ENCODE assay signal across 8 cellular contexts in the genomic region with DNA sequence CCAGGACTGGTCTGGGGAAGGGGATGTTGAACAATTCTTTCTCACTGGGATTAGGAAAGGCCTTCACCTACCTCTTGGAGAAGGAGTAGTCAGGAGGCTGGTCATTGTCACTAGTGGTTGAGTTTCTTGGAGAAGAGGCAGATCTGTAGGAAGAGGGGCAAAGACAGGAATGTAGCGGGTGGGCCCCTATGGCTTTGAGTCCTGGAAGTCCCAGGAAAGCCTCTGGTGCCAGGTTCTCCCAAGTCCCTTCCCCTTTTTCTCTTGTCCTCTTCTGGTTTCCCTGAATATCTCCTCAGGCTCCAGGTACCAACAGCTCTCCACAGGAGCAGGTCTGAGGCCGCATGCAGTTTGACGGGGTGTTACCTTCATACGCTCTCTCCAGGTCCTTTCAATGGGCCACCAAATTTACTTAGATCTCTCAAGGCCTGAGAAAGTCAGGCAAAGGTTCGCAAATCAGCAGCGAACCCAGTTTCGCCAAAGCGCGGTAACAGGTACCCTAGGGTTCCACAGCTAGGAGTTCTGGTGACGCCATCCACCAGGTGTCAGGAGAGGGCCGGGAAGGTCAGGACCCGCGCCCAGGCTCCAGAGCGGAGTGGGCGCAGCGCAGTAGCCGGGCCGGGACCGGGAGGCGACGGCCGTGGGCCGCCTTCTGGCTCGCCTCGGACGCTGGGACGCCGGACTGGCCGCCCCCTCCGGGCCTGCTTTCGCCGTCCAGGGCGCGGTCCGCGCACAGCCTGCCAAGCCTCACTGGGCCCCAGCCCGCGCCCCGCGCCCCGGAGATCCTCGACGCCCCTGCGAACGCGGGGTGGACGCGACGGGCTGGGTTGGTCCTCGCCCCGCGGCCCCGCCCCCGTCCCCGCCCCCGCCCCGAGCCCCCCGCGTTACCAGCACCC. TPM values are rescaled to one million over a fixed set of nuclear protein-coding genes. Genes with fewer than 3 reads are reported as not detected.
DNase-seq lines count a peak whose midpoint lies in the region; ATAC-seq and TF ChIP-seq lines count a peak whose summit lies in the region.

No MANE protein-coding gene starts in this region.

- ATAC-seq in GM19468 (IDR thresholded peaks at IDR 0.05; ENCODE audit: extremely low read depth, unreplicated experiment) (peak; percentile 12), memory B cell (ENCODE audit: low read depth) (peak; percentile 59)

- H3K9ac ChIP-seq in BLaER1, result peak overlapping the region; percentile 75; the same call in 1 of the 2 replicates

- peaks cover 30% of the 10 kb centered on the region for H3K4me1 ChIP-seq in BLaER1

- H3K27me3 ChIP-seq in BLaER1 (0 out of 2 replicates have a peak, but pooled peaks cover 4% of the 10 kb centered on the region), dorsolateral prefrontal cortex (peaks cover 0 to 26% (median 0%) of the 10 kb centered on the region in 45 donors)

- peak overlapping the region; percentile 67 to 86 (median 85) for H3K27ac Mint-ChIP-seq in IgD-negative memory B cell
- H3K27ac Mint-ChIP-seq in memory B cell, result peak overlapping the region; percentile 80

- H3K9me3 Mint-ChIP-seq in IgD-negative memory B cell (peaks cover 0 to 4% (median 0%) of the 10 kb centered on the region in 3 donors), memory B cell (peaks cover 2% of the 10 kb centered on the region)

- H3K36me3 ChIP-seq in BLaER1, result no peaks in the 10 kb centered on the region

- intact Hi-C loops in dorsolateral prefrontal cortex (cut with DNase I), result loop anchor here in 1 of 2 donors (5.0 to 10.0 kb wide), 2 partner anchors 73 to 285 kb away; no protein-coding TSS in a partner anchor

- TF ChIP-seq CTCF in dorsolateral prefrontal cortex (IDR thresholded peaks at IDR 0.05 in 54 of 56, conservative IDR thresholded peaks at IDR 0.05 in 2 of 56; ENCODE audit: low read depth in 1 of 56, partially characterized antibody in 56 of 56), result peak in 33 of 56 donors; percentile 8 to 47 (median 23)

- peak; percentile 39 for DNase-seq in activated CD4-positive, CD25-positive, alpha-beta regulatory T cell treated with anti-CD3 and anti-CD28 coated beads, Interleukin-2, amount 50 U/mL, for 72 hours
- DNase-seq in dorsolateral prefrontal cortex (peak in 1 of 10 donors; percentile 10), memory B cell (ENCODE audit: low spot score in 2 of 2) (peak; percentile 45 to 63), putamen (ENCODE audit: low spot score) (no peak)
- peak; percentile 20 for DNase-seq in stimulated activated CD8-positive, alpha-beta memory T cell treated with anti-CD3 and anti-CD28 coated beads, Interleukin-7, amount 100 ng/mL, for 24 hours (ENCODE audit: low read depth)

- H3K4me3 ChIP-seq in BLaER1 (peak overlapping the region; percentile 74), dorsolateral prefrontal cortex (peak overlapping the region; percentile 48 to 89 (median 71))

- H3K4me3 Mint-ChIP-seq in IgD-negative memory B cell (peak overlapping the region; percentile 88 to 94 (median 89)), memory B cell (peak overlapping the region; percentile 87)

- no peaks in the 10 kb centered on the region for H4K20me1 ChIP-seq in BLaER1

- H3K4me1 Mint-ChIP-seq in IgD-negative memory B cell, result peaks cover 28 to 36% (median 33%) of the 10 kb centered on the region in 3 donors
- peaks cover 33% of the 10 kb centered on the region for H3K4me1 Mint-ChIP-seq in memory B cell

- H3K9me3 ChIP-seq in BLaER1, result no peaks in the 10 kb centered on the region

- H3K27me3 Mint-ChIP-seq in IgD-negative memory B cell (no peaks in the 10 kb centered on the region), memory B cell (no peaks in the 10 kb centered on the region)

- peak overlapping the region; percentile 97 for H3K4me2 ChIP-seq in BLaER1

- H3K36me3 Mint-ChIP-seq in IgD-negative memory B cell, result peaks cover 11% of the 10 kb centered on the region
- peaks cover 8% of the 10 kb centered on the region for H3K36me3 Mint-ChIP-seq in memory B cell

- H3K27ac ChIP-seq in BLaER1, result peak overlapping the region; percentile 42; the same call in 1 of the 2 replicates
- H3K27ac ChIP-seq in dorsolateral prefrontal cortex, result peak overlapping the region in 3 of 59 donors; percentile 9 to 55 (median 21)

RNA-seq across cellular contexts. Expression of a gene that starts 0.8 kb away (rescaled TPM):
- 82.1 TPM for polyA plus RNA-seq in IgD-negative memory B cell
- total RNA-seq in dorsolateral prefrontal cortex, result 1 to 10 TPM in 67 of 120 experiments, under 1 TPM in 34, not detected in 19; 0.23 to 3.3 (median 1.4) TPM

RNA-seq across cellular contexts. Expression of a gene that starts 30.8 kb away (rescaled TPM):
- polyA plus RNA-seq in IgD-negative memory B cell, result 1,104 TPM
- total RNA-seq in dorsolateral prefrontal cortex, result 100 to 1,000 TPM in 119 of 120 experiments, 10 to 100 TPM in 1; 91.8 to 231 (median 151) TPM

RNA-seq across cellular contexts. Expression of a gene that starts 51.6 kb away (rescaled TPM):
- polyA plus RNA-seq in IgD-negative memory B cell, result 3.2 TPM
- 100 to 1,000 TPM in 9 of 120 experiments, 10 to 100 TPM in 111; 55.9 to 145 (median 76.9) TPM for total RNA-seq in dorsolateral prefrontal cortex

RNA-seq across cellular contexts. Expression of a gene that starts 54.6 kb away (rescaled TPM):
- 93.8 TPM for polyA plus RNA-seq in IgD-negative memory B cell
- total RNA-seq in dorsolateral prefrontal cortex, result 10 to 100 TPM in 4 of 120 experiments, 1 to 10 TPM in 116; 1.1 to 12.8 (median 3.8) TPM
